26 cellular contexts compared by ENCODE assay signal in genomic region chr2:62320657-62321357, GRCh38.
DNase-seq lines count a peak whose midpoint lies in the region; ATAC-seq and TF ChIP-seq lines count a peak whose summit lies in the region.
"Had no signal": no experiment of that assay in that cellular context is flagged by ENCODE, and none has a peak within 500 bp of the region (broad histone marks: within the 10 kb centered on the region; RNA-seq: fewer than 3 reads in every experiment).

No MANE protein-coding gene starts in this region.

- intact Hi-C loops in right cardiac atrium (cut with DNase I) (no loop called here), head of caudate nucleus (cut with DNase I) (no loop called here), spleen (cut with DNase I; ENCODE audit: low total_unique reads) (no loop called here)

- TF ChIP-seq CTCF in cardiac muscle cell (IDR thresholded peaks at IDR 0.05; ENCODE audit: low read depth, low read length): no peak
- no peak for TF ChIP-seq CTCF in brain (conservative IDR thresholded peaks at IDR 0.05)
- TF ChIP-seq CTCF in nephron progenitor cell (IDR thresholded peaks at IDR 0.05): no peak
- TF ChIP-seq CTCF in spleen (IDR thresholded peaks at IDR 0.05 in 8 of 11, conservative IDR thresholded peaks at IDR 0.05 in 3 of 11): no peak

- H3K4me1 ChIP-seq in cardiac muscle cell (ENCODE audit: low read depth): peaks cover 17% of the 10 kb centered on the region
- peaks cover 2% of the 10 kb centered on the region for H3K4me1 ChIP-seq in right cardiac atrium (ENCODE audit: control insufficient read depth, insufficient read depth, low read length)
- H3K4me1 ChIP-seq in spleen: peaks cover 0 to 12% (median 0%) of the 10 kb centered on the region in 6 donors
- H3K4me1 ChIP-seq: Peyer's patch, SJSA1 had no signal

- no peaks in the 10 kb centered on the region for H3K36me3 Mint-ChIP-seq in brain
- H3K36me3 Mint-ChIP-seq in nephron progenitor cell (ENCODE audit: low read depth): no peaks in the 10 kb centered on the region
- H3K36me3 Mint-ChIP-seq: activated CD4-positive, alpha-beta memory T cell treated with anti-CD3 and anti-CD28 coated beads for 36 hours; activated naive CD4-positive, alpha-beta T cell treated with anti-CD3 and anti-CD28 coated beads, Interleukin-2, amount 50 U/mL, for 24 hours; CD14-positive monocyte; immature natural killer cell had no signal

- ATAC-seq in right cardiac atrium (no peak), HG03571 (IDR thresholded peaks at IDR 0.05; ENCODE audit: unreplicated experiment) (no peak)
- ATAC-seq: activated T-cell treated with anti-CD3 and anti-CD28 coated beads, Interleukin-2, amount 50 U/mL, for 4 hours; left ventricle myocardium superior had no signal

- H3K4me3 Mint-ChIP-seq in brain (no peak overlapping the region), nephron progenitor cell (no peak overlapping the region)
- H3K4me3 Mint-ChIP-seq: activated CD4-positive, alpha-beta memory T cell treated with anti-CD3 and anti-CD28 coated beads for 36 hours; activated naive CD4-positive, alpha-beta T cell treated with anti-CD3 and anti-CD28 coated beads, Interleukin-2, amount 50 U/mL, for 24 hours; activated T-cell treated with anti-CD3 and anti-CD28 coated beads, Interleukin-2, amount 50 U/mL, for 4 hours; CD14-positive monocyte; immature natural killer cell had no signal

- H3K27ac ChIP-seq in cardiac muscle cell: peak overlapping the region; percentile 39
- H3K27ac ChIP-seq in right cardiac atrium (ENCODE audit: low read length): no peak overlapping the region
- H3K27ac ChIP-seq in spleen: no peak overlapping the region
- H3K27ac ChIP-seq: Peyer's patch, SJSA1, VCaP had no signal

- H3K27me3 ChIP-seq in cardiac muscle cell (no peaks in the 10 kb centered on the region), right cardiac atrium (ENCODE audit: control insufficient read depth, insufficient read depth) (no peaks in the 10 kb centered on the region), spleen (replicated peaks in 1 of 7) (no peaks in the 10 kb centered on the region)
- H3K27me3 ChIP-seq: Peyer's patch, SJSA1 had no signal

- H3K4me3 ChIP-seq in cardiac muscle cell: no peak overlapping the region
- H3K4me3 ChIP-seq in right cardiac atrium (ENCODE audit: low read length): no peak overlapping the region
- no peak overlapping the region for H3K4me3 ChIP-seq in spleen
- H3K4me3 ChIP-seq: HAP-1, Peyer's patch, SJSA1 had no signal

- H3K4me1 Mint-ChIP-seq in brain: peaks cover 23% of the 10 kb centered on the region
- H3K4me1 Mint-ChIP-seq in nephron progenitor cell: peaks cover 38% of the 10 kb centered on the region
- H3K4me1 Mint-ChIP-seq: activated naive CD4-positive, alpha-beta T cell treated with anti-CD3 and anti-CD28 coated beads, Interleukin-2, amount 50 U/mL, for 24 hours had no signal

- H3K9me3 Mint-ChIP-seq in brain: peaks cover 3 to 22% (median 5%) of the 10 kb centered on the region in 5 experiments
- H3K9me3 Mint-ChIP-seq in nephron progenitor cell: peaks cover 23% of the 10 kb centered on the region
- H3K9me3 Mint-ChIP-seq: activated naive CD4-positive, alpha-beta T cell treated with anti-CD3 and anti-CD28 coated beads, Interleukin-2, amount 50 U/mL, for 24 hours had no signal

- no peak for TF ChIP-seq POLR2A in spleen (IDR thresholded peaks at IDR 0.05)

- H3K27me3 Mint-ChIP-seq in brain: peaks cover 5% of the 10 kb centered on the region
- peaks cover 2% of the 10 kb centered on the region for H3K27me3 Mint-ChIP-seq in nephron progenitor cell (ENCODE audit: low read depth, poor library complexity)
- H3K27me3 Mint-ChIP-seq: activated CD4-positive, alpha-beta memory T cell treated with anti-CD3 and anti-CD28 coated beads for 36 hours; activated naive CD4-positive, alpha-beta T cell treated with anti-CD3 and anti-CD28 coated beads, Interleukin-2, amount 50 U/mL, for 24 hours had no signal

- H3K27ac Mint-ChIP-seq in brain (peak overlapping the region in 3 of 5 experiments; percentile 19 to 87 (median 54)), nephron progenitor cell (peak overlapping the region; percentile 9)
- H3K27ac Mint-ChIP-seq: activated CD4-positive, alpha-beta memory T cell treated with anti-CD3 and anti-CD28 coated beads for 36 hours; activated naive CD4-positive, alpha-beta T cell treated with anti-CD3 and anti-CD28 coated beads, Interleukin-2, amount 50 U/mL, for 24 hours; CD14-positive monocyte; immature natural killer cell had no signal

- H3K9me3 ChIP-seq in cardiac muscle cell (ENCODE audit: low read depth) (no peaks in the 10 kb centered on the region), right cardiac atrium (ENCODE audit: control insufficient read depth, low read length) (no peaks in the 10 kb centered on the region), spleen (peaks cover 0 to 17% (median 15%) of the 10 kb centered on the region in 8 donors)
- H3K9me3 ChIP-seq: Peyer's patch, SJSA1 had no signal

- no peaks in the 10 kb centered on the region for H3K36me3 ChIP-seq in cardiac muscle cell
- no peaks in the 10 kb centered on the region for H3K36me3 ChIP-seq in spleen
- H3K36me3 ChIP-seq: HAP-1, Peyer's patch, SJSA1 had no signal

- DNase-seq in cardiac muscle cell (ENCODE audit: low read depth in 1 of 2, low spot score in 1 of 2) (no peak), right cardiac atrium (no peak), nephron progenitor cell (no peak), head of caudate nucleus (no peak), Ammon's horn (ENCODE audit: low spot score) (no peak), spleen (no peak)
- DNase-seq: activated CD4-positive, alpha-beta memory T cell treated with anti-CD3 and anti-CD28 coated beads for 36 hours; activated T-cell treated with anti-CD3 and anti-CD28 coated beads, Interleukin-2, amount 50 U/mL, for 4 hours; DMS 273 treated with DMSO at 0.1 percent for 48 hours; immature natural killer cell; left ventricle myocardium superior; NCI-H1092 treated with DMSO at 0.1 percent for 48 hours; NCI-H2107; NCI-H510A treated with DMSO at 0.1 percent for 48 hours; NK-92 treated with Interleukin-12 subunit alpha and Interleukin-12 subunit beta, amount 100 ng/mL, for 24 hours; occipital lobe; Peyer's patch; stimulated activated CD4-positive, alpha-beta T cell treated with anti-CD3 and anti-CD28 coated beads, Interleukin-12 subunit alpha, Interleukin-12 subunit beta, amount 100 ng/mL, for 4 hours; T-helper 2 cell had no signal

- WGBS in right cardiac atrium: 92% methylated on average over 6 of the region's 6 CpGs
- WGBS in spleen, 5 donors: 89 to 95% (median 92%) methylated on average over 6 of the region's 6 CpGs
